Comparison of ENCODE assay signal across 8 cellular contexts in the genomic region with DNA sequence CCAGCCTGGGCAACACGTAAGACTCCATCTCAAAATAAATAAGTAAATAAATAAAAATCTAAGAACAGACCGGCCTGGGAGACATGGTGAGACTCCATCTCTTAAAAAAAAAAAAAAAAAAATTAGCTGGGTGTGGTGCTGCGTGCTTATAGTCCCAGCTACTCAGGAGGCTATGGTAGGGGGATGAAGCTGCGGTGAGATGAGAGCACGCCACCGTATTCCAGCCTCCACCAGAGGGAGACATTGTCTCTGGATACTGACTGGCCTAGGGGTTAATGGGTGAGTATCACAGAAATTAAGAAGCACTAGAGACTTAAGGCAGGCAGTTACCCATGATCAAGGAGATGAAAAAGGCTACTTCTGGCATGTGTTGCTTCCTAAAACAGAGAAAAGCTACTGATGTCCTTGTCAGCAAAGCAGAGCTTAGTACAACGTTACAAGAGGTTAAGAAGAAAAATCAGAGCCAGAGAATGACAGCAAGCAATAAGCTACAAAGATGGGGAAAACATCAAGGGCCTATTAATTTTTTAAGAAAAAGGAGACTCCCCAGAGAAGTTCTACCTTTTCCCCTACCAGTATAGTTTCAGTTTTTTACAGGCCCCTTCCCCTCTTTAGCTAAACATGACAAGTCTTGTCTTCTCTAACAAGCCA. TPM values are rescaled to one million over a fixed set of nuclear protein-coding genes. Genes with fewer than 3 reads are reported as not detected.
DNase-seq lines count a peak whose midpoint lies in the region; ATAC-seq, FAIRE-seq and TF ChIP-seq lines count a peak whose summit lies in the region.

No MANE protein-coding gene starts in this region.

- H4K20me1 ChIP-seq in hepatocyte (ENCODE audit: insufficient read depth, poor library complexity, severe bottlenecking): peaks cover 16% of the 10 kb centered on the region

- H3K36me3 ChIP-seq in hepatocyte (replicated peaks; ENCODE audit: insufficient read depth, low read depth) (peaks cover 5% of the 10 kb centered on the region), small intestine (ENCODE audit: control insufficient read depth in 2 of 2, insufficient read depth in 2 of 2, low read length in 2 of 2) (peaks cover 17 to 18% of the 10 kb centered on the region in 2 donors)

- H3K79me2 ChIP-seq in hepatocyte: peaks cover 49% of the 10 kb centered on the region

- FAIRE-seq in small intestine (lab: Jason Lieb, UNC): no peak

- H3K4me1 Mint-ChIP-seq in T-helper 1 cell treated with Interleukin-12 subunit alpha and Interleukin-12 subunit beta and Interleukin-4 antibody, amounts not matched to agents 30 μg/mL and 1 μg/mL, for 36 hours (ENCODE audit: low read depth): peaks cover 45% of the 10 kb centered on the region

- H3K27ac Mint-ChIP-seq in T-helper 1 cell treated with Interleukin-12 subunit alpha and Interleukin-12 subunit beta and Interleukin-4 antibody, amounts not matched to agents 30 μg/mL and 1 μg/mL, for 36 hours: peak overlapping the region; percentile 82

- H3K9me3 ChIP-seq in hepatocyte (ENCODE audit: low read depth) (no peaks in the 10 kb centered on the region), small intestine (ENCODE audit: control insufficient read depth, low read depth) (no peaks in the 10 kb centered on the region)

- H3K4me1 ChIP-seq in hepatocyte (ENCODE audit: insufficient read depth) (no peaks in the 10 kb centered on the region), small intestine (ENCODE audit: control insufficient read depth in 2 of 2, insufficient read depth in 1 of 2, low read depth in 1 of 2, low read length in 1 of 2) (no peaks in the 10 kb centered on the region)

- no peak overlapping the region for H3K4me3 Mint-ChIP-seq in T-helper 1 cell treated with Interleukin-12 subunit alpha and Interleukin-12 subunit beta and Interleukin-4 antibody, amounts not matched to agents 30 μg/mL and 1 μg/mL, for 36 hours

- H2AFZ ChIP-seq in hepatocyte: no peak overlapping the region

- TF ChIP-seq CTCF in hepatocyte (IDR thresholded peaks at IDR 0.05; ENCODE audit: poor library complexity): peak; percentile 72

- 50% methylated on average over 7 of the region's 7 CpGs for WGBS in hepatocyte (ENCODE audit: low lambda C conversion rate, missing lambda C conversion rate)
- 25 to 35% (median 29%) methylated on average over 7 of the region's 7 CpGs for WGBS in small intestine, 3 donors

- H3K4me3 ChIP-seq in hepatocyte (no peak overlapping the region), small intestine (ENCODE audit: low read depth in 1 of 2, low read length in 2 of 2) (no peak overlapping the region)

- peak; percentile 54 for DNase-seq in CMK (ENCODE audit: low read depth)
- DNase-seq in NCI-H1417 (lab: John Stamatoyannopoulos, UW): peak; percentile 54 to 88 (median 56)
- peak in 47 of 58 donors; percentile 1 to 68 (median 22) for DNase-seq in anterior cingulate cortex (lab: John Stamatoyannopoulos, UW)
- DNase-seq in hepatocyte (ENCODE audit: low spot score): peak; percentile 74
- DNase-seq in small intestine: peak; percentile 77
- no peak for DNase-seq in NK-92 (lab: John Stamatoyannopoulos, UW; ENCODE audit: unreplicated experiment)

- ATAC-seq in GM21825 (IDR thresholded peaks at IDR 0.05; ENCODE audit: unreplicated experiment): peak; percentile 62

- H3K27ac ChIP-seq in hepatocyte (no peak overlapping the region), small intestine (ENCODE audit: low read depth in 1 of 2, low read length in 1 of 2) (no peak overlapping the region)

- H3K27me3 Mint-ChIP-seq in T-helper 1 cell treated with Interleukin-12 subunit alpha and Interleukin-12 subunit beta and Interleukin-4 antibody, amounts not matched to agents 30 μg/mL and 1 μg/mL, for 36 hours (ENCODE audit: low read depth): no peaks in the 10 kb centered on the region

- H3K36me3 Mint-ChIP-seq in T-helper 1 cell treated with Interleukin-12 subunit alpha and Interleukin-12 subunit beta and Interleukin-4 antibody, amounts not matched to agents 30 μg/mL and 1 μg/mL, for 36 hours (ENCODE audit: low read depth): peaks cover 52% of the 10 kb centered on the region

- H3K4me2 ChIP-seq in hepatocyte: no peak overlapping the region

- no peaks in the 10 kb centered on the region for H3K9me2 ChIP-seq in hepatocyte (replicated peaks; ENCODE audit: insufficient read depth)

- no peaks in the 10 kb centered on the region for H3K9me3 Mint-ChIP-seq in T-helper 1 cell treated with Interleukin-12 subunit alpha and Interleukin-12 subunit beta and Interleukin-4 antibody, amounts not matched to agents 30 μg/mL and 1 μg/mL, for 36 hours

- H3K27me3 ChIP-seq in hepatocyte (no peaks in the 10 kb centered on the region), small intestine (ENCODE audit: control insufficient read depth in 2 of 2, insufficient read depth in 2 of 2, low read length in 2 of 2) (no peaks in the 10 kb centered on the region)

RNA-seq across cellular contexts. Expression of gene TFRC, which starts 8.6 kb away (rescaled TPM):
- total RNA-seq in hepatocyte: 230 and 278 TPM in 2 replicates
- polyA plus RNA-seq in hepatocyte (136 and 137 TPM in 2 replicates), small intestine (10 to 100 TPM; 12.7 to 64.7 (median 36.0) TPM)
